In the genomic region with DNA sequence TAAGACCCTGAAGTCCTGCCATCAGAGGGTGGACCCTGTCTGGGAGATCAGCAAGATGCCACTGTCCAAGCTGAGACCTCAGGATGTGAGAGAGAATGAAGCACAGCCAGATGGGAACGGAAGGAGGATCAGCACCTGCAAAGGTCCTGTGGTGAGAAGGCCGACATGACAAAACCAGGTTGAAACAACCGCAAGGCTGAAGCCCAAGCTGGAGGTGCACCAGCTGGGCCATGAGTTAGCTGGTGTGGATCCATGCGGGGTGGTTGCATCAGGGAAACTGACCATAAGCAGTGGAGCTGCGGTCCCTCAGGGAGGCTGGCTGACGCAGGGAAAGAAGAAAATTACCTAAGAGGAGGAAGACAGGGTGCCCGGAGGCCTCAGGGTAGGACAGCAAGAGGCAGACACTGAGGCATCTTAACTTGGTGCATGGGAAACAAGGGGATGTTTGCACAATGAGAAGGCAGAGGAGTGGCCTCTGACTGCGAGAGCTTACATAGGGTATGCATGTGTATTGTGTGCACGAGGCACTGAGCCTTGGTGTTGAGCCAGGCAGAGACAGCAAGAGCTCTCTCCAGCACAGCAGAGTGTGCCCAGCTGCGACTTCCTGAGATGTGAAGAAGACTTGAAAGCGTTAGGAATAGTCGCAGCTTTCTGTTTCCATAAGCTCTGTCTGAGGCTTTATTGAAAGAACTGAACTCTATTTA, we compare ENCODE assay signal across 12 cellular contexts.
A peak's percentile ranks its signal among the peaks of the same experiment; 100 is the strongest.
DNase-seq lines count a peak whose midpoint lies in the region; ATAC-seq and TF ChIP-seq lines count a peak whose summit lies in the region.
"Had no signal": no experiment of that assay in that cellular context is flagged by ENCODE, and none has a peak within 500 bp of the region (broad histone marks: within the 10 kb centered on the region; RNA-seq: fewer than 3 reads in every experiment).

No MANE protein-coding gene starts in this region.

- H3K9me3 Mint-ChIP-seq in central memory CD8-positive, alpha-beta T cell: peaks cover 32% of the 10 kb centered on the region
- H3K9me3 Mint-ChIP-seq in chondrocyte (ENCODE audit: low read depth): no peaks in the 10 kb centered on the region

- H3K9me3 ChIP-seq in GM23248 (ENCODE audit: low read depth): no peaks in the 10 kb centered on the region
- H3K9me3 ChIP-seq: body of pancreas had no signal

- DNase-seq in GM23248 (peak; percentile 1), NCI-H2196 (lab: John Stamatoyannopoulos, UW; ENCODE audit: unreplicated experiment) (peak; percentile 18), pons (ENCODE audit: low spot score) (peak; percentile 25), chondrocyte (ENCODE audit: low spot score) (no peak), NCI-H82 treated with DMSO at 0.1 percent for 48 hours (lab: John Stamatoyannopoulos, UW; ENCODE audit: unreplicated experiment) (no peak), HEK293T (ENCODE audit: extremely low spot score) (no peak)
- DNase-seq in central memory CD8-positive, alpha-beta T cell (ENCODE audit: low spot score in 2 of 2): no peak
- DNase-seq: body of pancreas; CD4-positive, alpha-beta T cell; PC-9 had no signal

- no peaks in the 10 kb centered on the region for H3F3A ChIP-seq in GM23248 (ENCODE audit: insufficient read depth)

- H3K27me3 Mint-ChIP-seq in central memory CD8-positive, alpha-beta T cell: no peaks in the 10 kb centered on the region
- peaks cover under 1% of the 10 kb centered on the region for H3K27me3 Mint-ChIP-seq in chondrocyte (ENCODE audit: low read depth)
- H3K27me3 Mint-ChIP-seq: CD4-positive, alpha-beta T cell; natural killer cell treated with Interleukin-12 subunit alpha and Interleukin-12 subunit beta and Interleukin-15 and Interleukin-18, amount 100 ng/mL, for 72 hours had no signal

- H3K4me3 ChIP-seq in GM23248: no peak overlapping the region
- H3K4me3 ChIP-seq: body of pancreas, dorsolateral prefrontal cortex, PC-9 had no signal

- H3K4me2 ChIP-seq in GM23248 (ENCODE audit: unreplicated experiment): no peak overlapping the region
- H3K4me2 ChIP-seq: PC-9 had no signal

- peak overlapping the region; percentile 60 for H3K27ac Mint-ChIP-seq in central memory CD8-positive, alpha-beta T cell (ENCODE audit: low read depth)
- no peak overlapping the region for H3K27ac Mint-ChIP-seq in chondrocyte (ENCODE audit: unreplicated experiment)
- H3K27ac Mint-ChIP-seq: CD4-positive, alpha-beta T cell; natural killer cell treated with Interleukin-12 subunit alpha and Interleukin-12 subunit beta and Interleukin-15 and Interleukin-18, amount 100 ng/mL, for 72 hours had no signal

- no peaks in the 10 kb centered on the region for H3K79me2 ChIP-seq in GM23248 (ENCODE audit: insufficient read depth)

- H3K9ac ChIP-seq in GM23248: no peak overlapping the region

- WGBS in GM23248 (ENCODE audit: low coverage in 1 of 2, low lambda C conversion rate in 2 of 2, missing lambda C conversion rate in 2 of 2), 2 experiments: 36 to 39% methylated on average over 12 of the region's 12 CpGs

- H3K27ac ChIP-seq in GM23248: no peak overlapping the region
- H3K27ac ChIP-seq: body of pancreas, PC-9 had no signal

- CTCF ChIA-PET in HEK293T (lab: Yijun Ruan, JAX): no interaction called here

- H3K36me3 Mint-ChIP-seq in central memory CD8-positive, alpha-beta T cell (ENCODE audit: insufficient read depth): no peaks in the 10 kb centered on the region
- no peaks in the 10 kb centered on the region for H3K36me3 Mint-ChIP-seq in chondrocyte (ENCODE audit: low read depth)

- H3K4me3 Mint-ChIP-seq in central memory CD8-positive, alpha-beta T cell: no peak overlapping the region
- H3K4me3 Mint-ChIP-seq in chondrocyte (ENCODE audit: unreplicated experiment): no peak overlapping the region
- H3K4me3 Mint-ChIP-seq: CD4-positive, alpha-beta T cell; natural killer cell treated with Interleukin-12 subunit alpha and Interleukin-12 subunit beta and Interleukin-15 and Interleukin-18, amount 100 ng/mL, for 72 hours had no signal

- POLR2A ChIA-PET in HEK293T (lab: Yijun Ruan, JAX): no interaction called here

- in situ Hi-C loops in GM23248 (cut with MboI): no loop called here

- no peak for TF ChIP-seq CTCF in chondrocyte (IDR thresholded peaks at IDR 0.05)

- H3K4me1 ChIP-seq in GM23248 (ENCODE audit: insufficient read depth): no peaks in the 10 kb centered on the region
- H3K4me1 ChIP-seq: body of pancreas had no signal

- no peaks in the 10 kb centered on the region for H4K20me1 ChIP-seq in GM23248 (ENCODE audit: insufficient read depth)

- ATAC-seq in central memory CD8-positive, alpha-beta T cell (replicated peaks; ENCODE audit: extremely low read depth, poor library complexity, severe bottlenecking): no peak
- ATAC-seq: body of pancreas had no signal

- no peak overlapping the region for H2AFZ ChIP-seq in GM23248
- H2AFZ ChIP-seq: PC-9 had no signal

- no peaks in the 10 kb centered on the region for H3K4me1 Mint-ChIP-seq in central memory CD8-positive, alpha-beta T cell
- no peaks in the 10 kb centered on the region for H3K4me1 Mint-ChIP-seq in chondrocyte (ENCODE audit: low read depth)

- H3K9me2 ChIP-seq in GM23248 (ENCODE audit: insufficient read depth): no peaks in the 10 kb centered on the region

- H3K27me3 ChIP-seq in GM23248 (replicated peaks; ENCODE audit: insufficient read depth): no peaks in the 10 kb centered on the region
- H3K27me3 ChIP-seq: body of pancreas had no signal

- no peaks in the 10 kb centered on the region for H3K36me3 ChIP-seq in GM23248 (ENCODE audit: low read depth)

TF ChIP-seq in HEK293T, 16 proteins besides CTCF, POLR2A, EP300 and RAD21:
- TF ChIP-seq FOXM1 (IDR thresholded peaks at IDR 0.05; ENCODE audit: borderline replicate concordance) (no peak), FOXK2 (IDR thresholded peaks at IDR 0.05) (no peak), LEF1 (IDR thresholded peaks at IDR 0.05; ENCODE audit: borderline replicate concordance) (no peak), TARDBP (IDR thresholded peaks at IDR 0.05) (no peak), SP1 (IDR thresholded peaks at IDR 0.05) (no peak), SUZ12 (IDR thresholded peaks at IDR 0.05) (no peak), L3MBTL2 (conservative IDR thresholded peaks at IDR 0.05) (no peak)
- TF ChIP-seq, protein P1, sequence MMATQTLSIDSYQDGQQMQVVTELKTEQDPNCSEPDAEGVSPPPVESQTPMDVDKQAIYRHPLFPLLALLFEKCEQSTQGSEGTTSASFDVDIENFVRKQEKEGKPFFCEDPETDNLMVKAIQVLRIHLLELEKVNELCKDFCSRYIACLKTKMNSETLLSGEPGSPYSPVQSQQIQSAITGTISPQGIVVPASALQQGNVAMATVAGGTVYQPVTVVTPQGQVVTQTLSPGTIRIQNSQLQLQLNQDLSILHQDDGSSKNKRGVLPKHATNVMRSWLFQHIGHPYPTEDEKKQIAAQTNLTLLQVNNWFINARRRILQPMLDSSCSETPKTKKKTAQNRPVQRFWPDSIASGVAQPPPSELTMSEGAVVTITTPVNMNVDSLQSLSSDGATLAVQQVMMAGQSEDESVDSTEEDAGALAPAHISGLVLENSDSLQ (IDR thresholded peaks at IDR 0.05): no peak
TF ChIP-seq in HEK293T: peak in this region for 0.

Comparison
In these comparisons a context has a peak if more than half of its experiments do, and no peak if none do; other contexts are left out.
1. DNase-seq: peak in GM23248 (single experiment), NCI-H2196 (single experiment) and pons (single experiment); none in central memory CD8-positive, alpha-beta T cell (0 of 2), chondrocyte (single experiment), NCI-H82 treated with DMSO at 0.1 percent for 48 hours (single experiment) and HEK293T (single experiment).